ENCODE assay signal across 1 cellular context in genomic region chr12:46354111-46354798, GRCh38.
TF ChIP-seq lines count a peak whose summit lies in the region.

No MANE protein-coding gene starts in this region.

TF ChIP-seq in GM12878, 131 proteins besides CTCF, POLR2A, EP300 and RAD21:
- TF ChIP-seq ZNF687 (IDR thresholded peaks at IDR 0.05) (no peak), SMC3 (IDR thresholded peaks at IDR 0.05; ENCODE audit: borderline replicate concordance, low read length) (peak; percentile 19; the same call in 1 of the 2 replicates), BMI1 (IDR thresholded peaks at IDR 0.05; ENCODE audit: borderline replicate concordance) (no peak), EGR1 (IDR thresholded peaks at IDR 0.05; ENCODE audit: borderline replicate concordance in 1 of 2, low read depth in 2 of 2, low read length in 2 of 2) (no peak)
